In the genomic region with DNA sequence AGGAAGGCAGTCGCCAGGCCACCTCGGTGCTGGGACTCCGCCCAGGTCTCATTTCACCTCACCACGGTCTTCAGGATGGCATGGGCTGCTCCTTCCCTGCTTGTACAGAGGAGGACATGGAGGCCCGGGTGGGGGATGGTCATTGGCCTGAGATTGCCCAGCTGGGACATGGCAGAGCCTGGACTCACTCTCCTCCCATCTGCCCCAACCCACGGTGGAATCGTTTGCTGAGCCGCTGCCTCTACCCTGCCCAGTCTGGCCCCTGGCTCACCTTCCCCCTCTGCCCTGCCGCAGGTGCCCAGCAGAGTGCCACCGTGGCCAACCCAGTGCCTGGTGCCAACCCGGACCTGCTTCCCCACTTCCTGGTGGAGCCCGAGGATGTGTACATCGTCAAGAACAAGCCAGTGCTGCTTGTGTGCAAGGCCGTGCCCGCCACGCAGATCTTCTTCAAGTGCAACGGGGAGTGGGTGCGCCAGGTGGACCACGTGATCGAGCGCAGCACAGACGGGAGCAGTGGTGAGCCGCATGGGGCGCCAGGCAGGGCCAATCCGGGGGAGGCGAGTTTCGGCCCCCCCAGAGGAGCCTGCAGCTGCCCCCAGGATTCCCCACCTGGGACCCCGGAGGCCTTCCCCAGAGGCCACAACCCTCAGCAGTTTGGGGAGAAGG, we compare ENCODE assay signal across 1 cellular context.
TF ChIP-seq lines count a peak whose summit lies in the region.

No MANE protein-coding gene starts in this region.

TF ChIP-seq in HCT116, 20 proteins besides CTCF, POLR2A, EP300 and RAD21 (continued from another document):
- TF ChIP-seq, protein P1, sequence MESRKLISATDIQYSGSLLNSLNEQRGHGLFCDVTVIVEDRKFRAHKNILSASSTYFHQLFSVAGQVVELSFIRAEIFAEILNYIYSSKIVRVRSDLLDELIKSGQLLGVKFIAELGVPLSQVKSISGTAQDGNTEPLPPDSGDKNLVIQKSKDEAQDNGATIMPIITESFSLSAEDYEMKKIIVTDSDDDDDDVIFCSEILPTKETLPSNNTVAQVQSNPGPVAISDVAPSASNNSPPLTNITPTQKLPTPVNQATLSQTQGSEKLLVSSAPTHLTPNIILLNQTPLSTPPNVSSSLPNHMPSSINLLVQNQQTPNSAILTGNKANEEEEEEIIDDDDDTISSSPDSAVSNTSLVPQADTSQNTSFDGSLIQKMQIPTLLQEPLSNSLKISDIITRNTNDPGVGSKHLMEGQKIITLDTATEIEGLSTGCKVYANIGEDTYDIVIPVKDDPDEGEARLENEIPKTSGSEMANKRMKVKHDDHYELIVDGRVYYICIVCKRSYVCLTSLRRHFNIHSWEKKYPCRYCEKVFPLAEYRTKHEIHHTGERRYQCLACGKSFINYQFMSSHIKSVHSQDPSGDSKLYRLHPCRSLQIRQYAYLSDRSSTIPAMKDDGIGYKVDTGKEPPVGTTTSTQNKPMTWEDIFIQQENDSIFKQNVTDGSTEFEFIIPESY (IDR thresholded peaks at IDR 0.05; ENCODE audit: extremely low read depth, insufficient replicate concordance, low read length): no peak
- TF ChIP-seq EZH2phosphoT487 (IDR thresholded peaks at IDR 0.05; ENCODE audit: borderline replicate concordance) (no peak), YY1 (IDR thresholded peaks at IDR 0.05; ENCODE audit: extremely low read depth, insufficient replicate concordance, low read depth, low read length) (no peak), ZNF274 (IDR thresholded peaks at IDR 0.05; ENCODE audit: low read depth, low read length) (no peak), SIN3A (IDR thresholded peaks at IDR 0.05; ENCODE audit: low read depth) (no peak), EGR1 (IDR thresholded peaks at IDR 0.05; ENCODE audit: low read depth) (no peak)
